1 cellular context compared by ENCODE assay signal in the genomic region with DNA sequence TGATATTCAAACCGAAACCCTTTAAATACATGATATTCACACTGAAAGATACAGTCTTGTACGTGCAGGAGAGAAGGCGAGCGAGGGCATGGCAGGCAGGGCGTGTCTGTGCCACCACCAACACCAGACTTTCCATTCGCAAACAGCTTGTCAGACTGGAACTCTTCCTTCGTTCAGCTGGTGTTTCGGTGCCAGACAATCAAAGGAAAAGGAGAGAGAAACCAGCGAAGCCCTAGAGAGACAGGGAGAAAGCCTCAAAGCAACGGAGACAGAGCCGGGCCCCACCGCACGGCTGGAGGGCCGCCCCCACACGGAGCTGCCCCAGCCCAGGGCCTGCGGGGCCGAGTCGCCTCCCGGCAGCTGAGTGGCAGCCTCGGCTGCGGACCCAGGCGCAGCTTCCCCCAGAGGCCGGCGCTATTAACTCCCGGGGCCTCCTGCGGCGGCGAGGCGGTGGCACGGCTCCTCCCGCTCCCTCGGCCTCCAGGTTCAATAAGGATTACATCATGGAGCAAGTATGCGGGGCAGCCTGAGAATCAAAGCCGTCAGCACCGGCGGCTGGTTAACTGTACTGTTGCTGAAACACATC.
TF ChIP-seq lines count a peak whose summit lies in the region.

No MANE protein-coding gene starts in this region.

TF ChIP-seq in HEK293, 187 proteins besides CTCF, POLR2A, EP300 and RAD21 (continued from another document and continues in another):
- TF ChIP-seq, protein P1, sequence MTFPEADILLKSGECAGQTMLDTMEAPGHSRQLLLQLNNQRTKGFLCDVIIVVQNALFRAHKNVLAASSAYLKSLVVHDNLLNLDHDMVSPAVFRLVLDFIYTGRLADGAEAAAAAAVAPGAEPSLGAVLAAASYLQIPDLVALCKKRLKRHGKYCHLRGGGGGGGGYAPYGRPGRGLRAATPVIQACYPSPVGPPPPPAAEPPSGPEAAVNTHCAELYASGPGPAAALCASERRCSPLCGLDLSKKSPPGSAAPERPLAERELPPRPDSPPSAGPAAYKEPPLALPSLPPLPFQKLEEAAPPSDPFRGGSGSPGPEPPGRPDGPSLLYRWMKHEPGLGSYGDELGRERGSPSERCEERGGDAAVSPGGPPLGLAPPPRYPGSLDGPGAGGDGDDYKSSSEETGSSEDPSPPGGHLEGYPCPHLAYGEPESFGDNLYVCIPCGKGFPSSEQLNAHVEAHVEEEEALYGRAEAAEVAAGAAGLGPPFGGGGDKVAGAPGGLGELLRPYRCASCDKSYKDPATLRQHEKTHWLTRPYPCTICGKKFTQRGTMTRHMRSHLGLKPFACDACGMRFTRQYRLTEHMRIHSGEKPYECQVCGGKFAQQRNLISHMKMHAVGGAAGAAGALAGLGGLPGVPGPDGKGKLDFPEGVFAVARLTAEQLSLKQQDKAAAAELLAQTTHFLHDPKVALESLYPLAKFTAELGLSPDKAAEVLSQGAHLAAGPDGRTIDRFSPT (tag by site-specific recombination; IDR thresholded peaks at IDR 0.05): peak; percentile 97
- no peak for TF ChIP-seq MZF1 (tag by site-specific recombination; IDR thresholded peaks at IDR 0.05; ENCODE audit: borderline replicate concordance)
- TF ChIP-seq ZNF48 (tag by site-specific recombination; IDR thresholded peaks at IDR 0.05): no peak
- TF ChIP-seq, protein P2, sequence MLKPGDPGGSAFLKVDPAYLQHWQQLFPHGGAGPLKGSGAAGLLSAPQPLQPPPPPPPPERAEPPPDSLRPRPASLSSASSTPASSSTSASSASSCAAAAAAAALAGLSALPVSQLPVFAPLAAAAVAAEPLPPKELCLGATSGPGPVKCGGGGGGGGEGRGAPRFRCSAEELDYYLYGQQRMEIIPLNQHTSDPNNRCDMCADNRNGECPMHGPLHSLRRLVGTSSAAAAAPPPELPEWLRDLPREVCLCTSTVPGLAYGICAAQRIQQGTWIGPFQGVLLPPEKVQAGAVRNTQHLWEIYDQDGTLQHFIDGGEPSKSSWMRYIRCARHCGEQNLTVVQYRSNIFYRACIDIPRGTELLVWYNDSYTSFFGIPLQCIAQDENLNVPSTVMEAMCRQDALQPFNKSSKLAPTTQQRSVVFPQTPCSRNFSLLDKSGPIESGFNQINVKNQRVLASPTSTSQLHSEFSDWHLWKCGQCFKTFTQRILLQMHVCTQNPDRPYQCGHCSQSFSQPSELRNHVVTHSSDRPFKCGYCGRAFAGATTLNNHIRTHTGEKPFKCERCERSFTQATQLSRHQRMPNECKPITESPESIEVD (tag by site-specific recombination; IDR thresholded peaks at IDR 0.05): no peak
- TF ChIP-seq, protein P3, sequence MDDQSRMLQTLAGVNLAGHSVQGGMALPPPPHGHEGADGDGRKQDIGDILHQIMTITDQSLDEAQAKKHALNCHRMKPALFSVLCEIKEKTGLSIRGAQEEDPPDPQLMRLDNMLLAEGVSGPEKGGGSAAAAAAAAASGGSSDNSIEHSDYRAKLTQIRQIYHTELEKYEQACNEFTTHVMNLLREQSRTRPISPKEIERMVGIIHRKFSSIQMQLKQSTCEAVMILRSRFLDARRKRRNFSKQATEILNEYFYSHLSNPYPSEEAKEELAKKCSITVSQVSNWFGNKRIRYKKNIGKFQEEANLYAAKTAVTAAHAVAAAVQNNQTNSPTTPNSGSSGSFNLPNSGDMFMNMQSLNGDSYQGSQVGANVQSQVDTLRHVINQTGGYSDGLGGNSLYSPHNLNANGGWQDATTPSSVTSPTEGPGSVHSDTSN (CRISPR knock-in tag; IDR thresholded peaks at IDR 0.05): 0 out of 2 replicates have a peak, but pooled peaks have one; percentile 61
- TF ChIP-seq, protein P4, sequence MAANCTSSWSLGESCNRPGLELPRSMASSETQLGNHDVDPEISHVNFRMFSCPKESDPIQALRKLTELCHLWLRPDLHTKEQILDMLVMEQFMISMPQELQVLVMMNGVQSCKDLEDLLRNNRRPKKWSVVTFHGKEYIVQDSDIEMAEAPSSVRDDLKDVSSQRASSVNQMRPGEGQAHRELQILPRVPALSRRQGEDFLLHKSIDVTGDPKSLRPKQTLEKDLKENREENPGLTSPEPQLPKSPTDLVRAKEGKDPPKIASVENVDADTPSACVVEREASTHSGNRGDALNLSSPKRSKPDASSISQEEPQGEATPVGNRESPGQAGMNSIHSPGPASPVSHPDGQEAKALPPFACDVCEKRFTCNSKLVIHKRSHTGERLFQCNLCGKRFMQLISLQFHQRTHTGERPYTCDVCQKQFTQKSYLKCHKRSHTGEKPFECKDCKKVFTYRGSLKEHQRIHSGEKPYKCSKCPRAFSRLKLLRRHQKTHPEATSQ (tag by site-specific recombination; IDR thresholded peaks at IDR 0.05): 0 out of 2 replicates have a peak, but pooled peaks have one; percentile 19
- TF ChIP-seq, protein P5, sequence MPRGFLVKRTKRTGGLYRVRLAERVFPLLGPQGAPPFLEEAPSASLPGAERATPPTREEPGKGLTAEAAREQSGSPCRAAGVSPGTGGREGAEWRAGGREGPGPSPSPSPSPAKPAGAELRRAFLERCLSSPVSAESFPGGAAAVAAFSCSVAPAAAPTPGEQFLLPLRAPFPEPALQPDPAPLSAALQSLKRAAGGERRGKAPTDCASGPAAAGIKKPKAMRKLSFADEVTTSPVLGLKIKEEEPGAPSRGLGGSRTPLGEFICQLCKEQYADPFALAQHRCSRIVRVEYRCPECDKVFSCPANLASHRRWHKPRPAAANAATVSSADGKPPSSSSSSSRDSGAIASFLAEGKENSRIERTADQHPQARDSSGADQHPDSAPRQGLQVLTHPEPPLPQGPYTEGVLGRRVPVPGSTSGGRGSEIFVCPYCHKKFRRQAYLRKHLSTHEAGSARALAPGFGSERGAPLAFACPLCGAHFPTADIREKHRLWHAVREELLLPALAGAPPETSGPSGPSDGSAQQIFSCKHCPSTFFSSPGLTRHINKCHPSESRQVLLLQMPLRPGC (tag by site-specific recombination; IDR thresholded peaks at IDR 0.05): peak; percentile 43; the same call in 1 of the 2 replicates
- no peak for TF ChIP-seq ZNF292 (tag by site-specific recombination; IDR thresholded peaks at IDR 0.05; ENCODE audit: borderline replicate concordance, low read depth)
- peak; percentile 97 for TF ChIP-seq IKZF3 (tag by site-specific recombination; IDR thresholded peaks at IDR 0.05)
- peak; percentile 90 for TF ChIP-seq PRDM1 (tag by site-specific recombination; IDR thresholded peaks at IDR 0.05)
- peak; percentile 40; the same call in 1 of the 2 replicates for TF ChIP-seq KLF7 (tag by site-specific recombination; IDR thresholded peaks at IDR 0.05; ENCODE audit: borderline replicate concordance)
- no peak; the same call in 1 of the 2 replicates for TF ChIP-seq SCRT2 (tag by site-specific recombination; IDR thresholded peaks at IDR 0.05)
- no peak for TF ChIP-seq HOXD13 (CRISPR knock-in tag; IDR thresholded peaks at IDR 0.05; ENCODE audit: borderline replicate concordance)
- TF ChIP-seq ZNF76 (tag by site-specific recombination; IDR thresholded peaks at IDR 0.05; ENCODE audit: borderline replicate concordance, low read depth): 0 out of 2 replicates have a peak, but pooled peaks have one; percentile 38
- TF ChIP-seq ZNF600 (tag by site-specific recombination; IDR thresholded peaks at IDR 0.05): peak; percentile 84
- TF ChIP-seq, protein P6, sequence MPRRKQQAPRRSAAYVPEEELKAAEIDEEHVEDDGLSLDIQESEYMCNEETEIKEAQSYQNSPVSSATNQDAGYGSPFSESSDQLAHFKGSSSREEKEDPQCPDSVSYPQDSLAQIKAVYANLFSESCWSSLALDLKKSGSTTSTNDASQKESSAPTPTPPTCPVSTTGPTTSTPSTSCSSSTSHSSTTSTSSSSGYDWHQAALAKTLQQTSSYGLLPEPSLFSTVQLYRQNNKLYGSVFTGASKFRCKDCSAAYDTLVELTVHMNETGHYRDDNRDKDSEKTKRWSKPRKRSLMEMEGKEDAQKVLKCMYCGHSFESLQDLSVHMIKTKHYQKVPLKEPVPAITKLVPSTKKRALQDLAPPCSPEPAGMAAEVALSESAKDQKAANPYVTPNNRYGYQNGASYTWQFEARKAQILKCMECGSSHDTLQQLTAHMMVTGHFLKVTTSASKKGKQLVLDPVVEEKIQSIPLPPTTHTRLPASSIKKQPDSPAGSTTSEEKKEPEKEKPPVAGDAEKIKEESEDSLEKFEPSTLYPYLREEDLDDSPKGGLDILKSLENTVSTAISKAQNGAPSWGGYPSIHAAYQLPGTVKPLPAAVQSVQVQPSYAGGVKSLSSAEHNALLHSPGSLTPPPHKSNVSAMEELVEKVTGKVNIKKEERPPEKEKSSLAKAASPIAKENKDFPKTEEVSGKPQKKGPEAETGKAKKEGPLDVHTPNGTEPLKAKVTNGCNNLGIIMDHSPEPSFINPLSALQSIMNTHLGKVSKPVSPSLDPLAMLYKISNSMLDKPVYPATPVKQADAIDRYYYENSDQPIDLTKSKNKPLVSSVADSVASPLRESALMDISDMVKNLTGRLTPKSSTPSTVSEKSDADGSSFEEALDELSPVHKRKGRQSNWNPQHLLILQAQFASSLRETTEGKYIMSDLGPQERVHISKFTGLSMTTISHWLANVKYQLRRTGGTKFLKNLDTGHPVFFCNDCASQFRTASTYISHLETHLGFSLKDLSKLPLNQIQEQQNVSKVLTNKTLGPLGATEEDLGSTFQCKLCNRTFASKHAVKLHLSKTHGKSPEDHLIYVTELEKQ (tag by site-specific recombination; IDR thresholded peaks at IDR 0.05; ENCODE audit: borderline replicate concordance): peak; percentile 61; the same call in 1 of the 2 replicates
- no peak for TF ChIP-seq ZNF155 (tag by site-specific recombination; IDR thresholded peaks at IDR 0.05)
- peak; percentile 96 for TF ChIP-seq OSR2 (tag by site-specific recombination; IDR thresholded peaks at IDR 0.05)
- 0 out of 2 replicates have a peak, but pooled peaks have one; percentile 42 for TF ChIP-seq ZNF24 (tag by site-specific recombination; IDR thresholded peaks at IDR 0.05)
- TF ChIP-seq, protein P7, sequence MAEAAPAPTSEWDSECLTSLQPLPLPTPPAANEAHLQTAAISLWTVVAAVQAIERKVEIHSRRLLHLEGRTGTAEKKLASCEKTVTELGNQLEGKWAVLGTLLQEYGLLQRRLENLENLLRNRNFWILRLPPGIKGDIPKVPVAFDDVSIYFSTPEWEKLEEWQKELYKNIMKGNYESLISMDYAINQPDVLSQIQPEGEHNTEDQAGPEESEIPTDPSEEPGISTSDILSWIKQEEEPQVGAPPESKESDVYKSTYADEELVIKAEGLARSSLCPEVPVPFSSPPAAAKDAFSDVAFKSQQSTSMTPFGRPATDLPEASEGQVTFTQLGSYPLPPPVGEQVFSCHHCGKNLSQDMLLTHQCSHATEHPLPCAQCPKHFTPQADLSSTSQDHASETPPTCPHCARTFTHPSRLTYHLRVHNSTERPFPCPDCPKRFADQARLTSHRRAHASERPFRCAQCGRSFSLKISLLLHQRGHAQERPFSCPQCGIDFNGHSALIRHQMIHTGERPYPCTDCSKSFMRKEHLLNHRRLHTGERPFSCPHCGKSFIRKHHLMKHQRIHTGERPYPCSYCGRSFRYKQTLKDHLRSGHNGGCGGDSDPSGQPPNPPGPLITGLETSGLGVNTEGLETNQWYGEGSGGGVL (tag by site-specific recombination; IDR thresholded peaks at IDR 0.05): peak; percentile 64
- peak; percentile 79 for TF ChIP-seq ZNF501 (tag by site-specific recombination; IDR thresholded peaks at IDR 0.05)
- peak; percentile 94; the same call in 1 of the 2 replicates for TF ChIP-seq ZBTB20 (tag by site-specific recombination; IDR thresholded peaks at IDR 0.05)
- TF ChIP-seq ZNF184 (tag by site-specific recombination; IDR thresholded peaks at IDR 0.05): no peak
- TF ChIP-seq, protein P8, sequence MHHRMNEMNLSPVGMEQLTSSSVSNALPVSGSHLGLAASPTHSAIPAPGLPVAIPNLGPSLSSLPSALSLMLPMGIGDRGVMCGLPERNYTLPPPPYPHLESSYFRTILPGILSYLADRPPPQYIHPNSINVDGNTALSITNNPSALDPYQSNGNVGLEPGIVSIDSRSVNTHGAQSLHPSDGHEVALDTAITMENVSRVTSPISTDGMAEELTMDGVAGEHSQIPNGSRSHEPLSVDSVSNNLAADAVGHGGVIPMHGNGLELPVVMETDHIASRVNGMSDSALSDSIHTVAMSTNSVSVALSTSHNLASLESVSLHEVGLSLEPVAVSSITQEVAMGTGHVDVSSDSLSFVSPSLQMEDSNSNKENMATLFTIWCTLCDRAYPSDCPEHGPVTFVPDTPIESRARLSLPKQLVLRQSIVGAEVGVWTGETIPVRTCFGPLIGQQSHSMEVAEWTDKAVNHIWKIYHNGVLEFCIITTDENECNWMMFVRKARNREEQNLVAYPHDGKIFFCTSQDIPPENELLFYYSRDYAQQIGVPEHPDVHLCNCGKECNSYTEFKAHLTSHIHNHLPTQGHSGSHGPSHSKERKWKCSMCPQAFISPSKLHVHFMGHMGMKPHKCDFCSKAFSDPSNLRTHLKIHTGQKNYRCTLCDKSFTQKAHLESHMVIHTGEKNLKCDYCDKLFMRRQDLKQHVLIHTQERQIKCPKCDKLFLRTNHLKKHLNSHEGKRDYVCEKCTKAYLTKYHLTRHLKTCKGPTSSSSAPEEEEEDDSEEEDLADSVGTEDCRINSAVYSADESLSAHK (tag by site-specific recombination; IDR thresholded peaks at IDR 0.05): peak; percentile 42; the same call in 1 of the 2 replicates
- TF ChIP-seq ZSCAN30 (tag by site-specific recombination; IDR thresholded peaks at IDR 0.05): peak; percentile 82
- no peak for TF ChIP-seq ZNF114 (tag by site-specific recombination; IDR thresholded peaks at IDR 0.05)
- TF ChIP-seq, protein P9, sequence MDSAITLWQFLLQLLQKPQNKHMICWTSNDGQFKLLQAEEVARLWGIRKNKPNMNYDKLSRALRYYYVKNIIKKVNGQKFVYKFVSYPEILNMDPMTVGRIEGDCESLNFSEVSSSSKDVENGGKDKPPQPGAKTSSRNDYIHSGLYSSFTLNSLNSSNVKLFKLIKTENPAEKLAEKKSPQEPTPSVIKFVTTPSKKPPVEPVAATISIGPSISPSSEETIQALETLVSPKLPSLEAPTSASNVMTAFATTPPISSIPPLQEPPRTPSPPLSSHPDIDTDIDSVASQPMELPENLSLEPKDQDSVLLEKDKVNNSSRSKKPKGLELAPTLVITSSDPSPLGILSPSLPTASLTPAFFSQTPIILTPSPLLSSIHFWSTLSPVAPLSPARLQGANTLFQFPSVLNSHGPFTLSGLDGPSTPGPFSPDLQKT (IDR thresholded peaks at IDR 0.05; ENCODE audit: borderline replicate concordance, low read depth, low read length): no peak
- peak; percentile 98 for TF ChIP-seq GLIS1 (tag by site-specific recombination; IDR thresholded peaks at IDR 0.05)
- TF ChIP-seq ZFP37 (tag by site-specific recombination; IDR thresholded peaks at IDR 0.05): 0 out of 2 replicates have a peak, but pooled peaks have one; percentile 79
- no peak for TF ChIP-seq ZNF350 (tag by site-specific recombination; IDR thresholded peaks at IDR 0.05)
- TF ChIP-seq, protein P10, sequence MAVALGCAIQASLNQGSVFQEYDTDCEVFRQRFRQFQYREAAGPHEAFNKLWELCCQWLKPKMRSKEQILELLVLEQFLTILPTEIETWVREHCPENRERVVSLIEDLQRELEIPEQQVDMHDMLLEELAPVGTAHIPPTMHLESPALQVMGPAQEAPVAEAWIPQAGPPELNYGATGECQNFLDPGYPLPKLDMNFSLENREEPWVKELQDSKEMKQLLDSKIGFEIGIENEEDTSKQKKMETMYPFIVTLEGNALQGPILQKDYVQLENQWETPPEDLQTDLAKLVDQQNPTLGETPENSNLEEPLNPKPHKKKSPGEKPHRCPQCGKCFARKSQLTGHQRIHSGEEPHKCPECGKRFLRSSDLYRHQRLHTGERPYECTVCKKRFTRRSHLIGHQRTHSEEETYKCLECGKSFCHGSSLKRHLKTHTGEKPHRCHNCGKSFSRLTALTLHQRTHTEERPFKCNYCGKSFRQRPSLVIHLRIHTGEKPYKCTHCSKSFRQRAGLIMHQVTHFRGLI (tag by site-specific recombination; IDR thresholded peaks at IDR 0.05): no peak
- TF ChIP-seq ZNF549 (tag by site-specific recombination; IDR thresholded peaks at IDR 0.05): no peak
- TF ChIP-seq KLF10 (tag by site-specific recombination; IDR thresholded peaks at IDR 0.05): peak; percentile 63; the same call in 1 of the 2 replicates
